In genomic region chr6:169939554-169940164, GRCh38 we compare ENCODE assay signal across 14 cellular contexts.
DNase-seq lines count a peak whose midpoint lies in the region; ATAC-seq and TF ChIP-seq lines count a peak whose summit lies in the region.
"Had no signal": no experiment of that assay in that cellular context is flagged by ENCODE, and none has a peak within 500 bp of the region (broad histone marks: within the 10 kb centered on the region; RNA-seq: fewer than 3 reads in every experiment).

No MANE protein-coding gene starts in this region.

- intact Hi-C loops in spleen (cut with DNase I; ENCODE audit: low total_unique reads) = loop anchor here (10.0 kb wide), 1 partner anchor 575 kb away; no protein-coding TSS in a partner anchor

- peaks cover 24% of the 10 kb centered on the region for H3K9me3 Mint-ChIP-seq in nephron progenitor cell

- no peak overlapping the region for H3K4me2 ChIP-seq in Karpas-422 (ENCODE audit: low read depth, low read length, poor library complexity, severe bottlenecking)
- H3K4me2 ChIP-seq: A549 had no signal

- H4K20me1 ChIP-seq in Karpas-422 (ENCODE audit: insufficient read depth, low read depth, low read length) = no peaks in the 10 kb centered on the region

- peaks cover 78% of the 10 kb centered on the region for H3K4me1 Mint-ChIP-seq in nephron progenitor cell
- H3K4me1 Mint-ChIP-seq: CD4-positive, alpha-beta memory T cell had no signal

- H2AFZ ChIP-seq in Karpas-422 (ENCODE audit: low read length) = no peak overlapping the region

- ATAC-seq in HG03565 (IDR thresholded peaks at IDR 0.05; ENCODE audit: unreplicated experiment) = no peak
- ATAC-seq: A549, HCT116 had no signal

- H3K27ac ChIP-seq in spleen (no peak overlapping the region), Karpas-422 (ENCODE audit: low read length) (no peak overlapping the region)
- H3K27ac ChIP-seq: A549, C4-2B, HL-60 had no signal

- H3K27me3 ChIP-seq in H7 (ENCODE audit: control insufficient read depth, insufficient read depth, low read length) = no peaks in the 10 kb centered on the region
- H3K27me3 ChIP-seq in spleen (replicated peaks in 1 of 7) = peaks cover 0 to 77% (median 0%) of the 10 kb centered on the region in 7 donors
- no peaks in the 10 kb centered on the region for H3K27me3 ChIP-seq in Karpas-422 (ENCODE audit: low read length)
- H3K27me3 ChIP-seq: BE2C had no signal

- TF ChIP-seq CTCF in GM13976 (IDR thresholded peaks at IDR 0.05; ENCODE audit: borderline replicate concordance, control extremely low read depth, extremely low read depth, insufficient read depth, missing control alignments) (no peak), nephron progenitor cell (IDR thresholded peaks at IDR 0.05) (no peak), spleen (IDR thresholded peaks at IDR 0.05 in 8 of 11, conservative IDR thresholded peaks at IDR 0.05 in 3 of 11) (no peak)

- H3K36me3 Mint-ChIP-seq in nephron progenitor cell (ENCODE audit: low read depth) = peaks cover 22% of the 10 kb centered on the region
- H3K36me3 Mint-ChIP-seq: CD4-positive, alpha-beta memory T cell had no signal

- H3K9ac ChIP-seq in Karpas-422 (ENCODE audit: low read length) = no peak overlapping the region

- no peaks in the 10 kb centered on the region for H3K9me2 ChIP-seq in Karpas-422 (replicated peaks; ENCODE audit: insufficient read depth, low read length)

- peak; percentile 9 for DNase-seq in GM13976 (ENCODE audit: low spot score)
- DNase-seq in H7 = peak; percentile 32
- DNase-seq in nephron progenitor cell = no peak
- peak; percentile 67 for DNase-seq in spleen
- DNase-seq in Karpas-422 = no peak
- DNase-seq: CD4-positive, alpha-beta memory T cell; DMS79 treated with DMSO at 0.1 percent for 48 hours; GDM1 had no signal

- H3K4me3 Mint-ChIP-seq in nephron progenitor cell = peak overlapping the region; percentile 56
- H3K4me3 Mint-ChIP-seq: CD4-positive, alpha-beta memory T cell had no signal

- H3K4me3 ChIP-seq in H7 (ENCODE audit: insufficient read depth, low read depth, low read length) (no peak overlapping the region), spleen (no peak overlapping the region), Karpas-422 (ENCODE audit: low read length) (no peak overlapping the region)
- H3K4me3 ChIP-seq: A549 had no signal

- H3K27me3 Mint-ChIP-seq in nephron progenitor cell (ENCODE audit: low read depth, poor library complexity) = peaks cover 17% of the 10 kb centered on the region

- peak overlapping the region; percentile 75 for H3K27ac Mint-ChIP-seq in nephron progenitor cell
- H3K27ac Mint-ChIP-seq: CD4-positive, alpha-beta memory T cell had no signal

- no peaks in the 10 kb centered on the region for H3K79me2 ChIP-seq in Karpas-422 (ENCODE audit: low read length)

- H3K4me1 ChIP-seq in spleen (no peaks in the 10 kb centered on the region), Karpas-422 (ENCODE audit: low read length) (no peaks in the 10 kb centered on the region)
- H3K4me1 ChIP-seq: A549 had no signal

- no peak for TF ChIP-seq POLR2A in spleen (IDR thresholded peaks at IDR 0.05)

- peaks cover 0 to 17% (median 12%) of the 10 kb centered on the region in 8 donors for H3K9me3 ChIP-seq in spleen
- H3K9me3 ChIP-seq in Karpas-422 (ENCODE audit: low read length) = no peaks in the 10 kb centered on the region
- H3K9me3 ChIP-seq: A549, BE2C had no signal

- in situ Hi-C loops in GM13976 (cut with MboI; ENCODE audit: low sequenced_read_pairs, unreplicated experiment) = no loop called here

- WGBS in spleen, 5 donors = 90 to 93% (median 92%) methylated on average over 32 of the region's 32 CpGs

- H3K36me3 ChIP-seq in H7 (replicated peaks; ENCODE audit: control insufficient read depth, insufficient read depth, low read length) = no peaks in the 10 kb centered on the region
- H3K36me3 ChIP-seq in spleen = no peaks in the 10 kb centered on the region
- H3K36me3 ChIP-seq in Karpas-422 (ENCODE audit: insufficient read depth, low read length) = no peaks in the 10 kb centered on the region
- H3K36me3 ChIP-seq: BE2C had no signal

Comparison
In these comparisons a context has a peak if more than half of its experiments do, and no peak if none do; other contexts are left out.
1. DNase-seq: peak in GM13976 (single experiment), H7 (single experiment) and spleen (single experiment); none in nephron progenitor cell (single experiment) and Karpas-422 (single experiment).